Comparison of ENCODE assay signal across 7 cellular contexts in the genomic region with DNA sequence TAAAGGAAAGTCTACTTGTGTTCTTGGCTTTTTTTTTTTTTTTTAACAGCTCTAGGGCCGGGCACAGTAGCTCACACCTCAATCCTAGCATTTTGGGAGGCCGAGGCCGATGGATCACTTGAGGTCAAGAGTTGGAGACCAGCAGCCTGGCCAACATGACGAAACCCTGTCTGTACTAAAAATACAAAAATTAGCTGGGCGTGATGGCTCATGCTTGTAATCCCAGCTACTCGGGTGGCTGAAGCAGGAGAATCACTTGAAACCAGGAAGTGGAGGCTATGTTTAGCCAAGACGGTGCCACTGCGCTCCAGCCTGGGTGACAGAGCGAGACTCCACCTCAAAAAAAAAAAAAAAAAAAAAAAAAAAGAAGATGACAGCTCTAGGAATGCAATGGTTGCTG.
DNase-seq lines count a peak whose midpoint lies in the region; ATAC-seq and TF ChIP-seq lines count a peak whose summit lies in the region.
"Not testable (repeated sequence)": the region's sequence is repeated elsewhere in the genome, so short reads cannot be mapped to it uniquely, and the experiment has no call there.

No MANE protein-coding gene starts in this region.

- H3K36me3 Mint-ChIP-seq in mesothelial cell of epicardium = not testable (repeated sequence)

- DNase-seq in DMS53 treated with DMSO at 0.1 percent for 48 hours (lab: John Stamatoyannopoulos, UW; ENCODE audit: unreplicated experiment) (peak; percentile 71), H4 (ENCODE audit: low spot score) (peak; percentile 25), NCI-H187 treated with DMSO at 0.1 percent for 48 hours (lab: John Stamatoyannopoulos, UW) (peak; percentile 62), NCI-H510A treated with DMSO at 0.1 percent for 48 hours (lab: John Stamatoyannopoulos, UW) (peak; percentile 19), astrocyte of the hippocampus (ENCODE audit: low read depth, low spot score) (peak; percentile 20), thoracic aorta (ENCODE audit: low spot score) (peak; percentile 1)
- not testable (repeated sequence) for DNase-seq in mesothelial cell of epicardium (ENCODE audit: low spot score in 2 of 2, unreplicated experiment in 2 of 2)

- not testable (repeated sequence) for H3K36me3 ChIP-seq in thoracic aorta

- not testable (repeated sequence) for TF ChIP-seq CTCF in mesothelial cell of epicardium (IDR thresholded peaks at IDR 0.05; ENCODE audit: unreplicated experiment); thoracic aorta (IDR thresholded peaks at IDR 0.05)

- H3K4me3 Mint-ChIP-seq in mesothelial cell of epicardium = not testable (repeated sequence)

- not testable (repeated sequence) for H3K9me3 Mint-ChIP-seq in mesothelial cell of epicardium

- ATAC-seq in thoracic aorta (ENCODE audit: insufficient number of reproducible peaks, low FRiP score, low read depth) = peak; percentile 75

- not testable (repeated sequence) for H3K9me3 ChIP-seq in thoracic aorta

- peaks cover 6 to 12% of the 10 kb centered on the region in 2 donors for H3K4me1 ChIP-seq in thoracic aorta (ENCODE audit: control insufficient read depth in 1 of 2, low read depth in 2 of 2)

- H3K27me3 Mint-ChIP-seq in mesothelial cell of epicardium (ENCODE audit: low read depth) = peaks cover 22% of the 10 kb centered on the region

- peak overlapping the region; percentile 64 to 90 for H3K27ac ChIP-seq in thoracic aorta

- not testable (repeated sequence) for H3K4me3 ChIP-seq in thoracic aorta

- peak overlapping the region; percentile 52 for H3K27ac Mint-ChIP-seq in mesothelial cell of epicardium

- H3K4me1 Mint-ChIP-seq in mesothelial cell of epicardium = peaks cover 28% of the 10 kb centered on the region

- not testable (repeated sequence) for H3K27me3 ChIP-seq in thoracic aorta (replicated peaks; ENCODE audit: insufficient read depth)
